In the genomic region with DNA sequence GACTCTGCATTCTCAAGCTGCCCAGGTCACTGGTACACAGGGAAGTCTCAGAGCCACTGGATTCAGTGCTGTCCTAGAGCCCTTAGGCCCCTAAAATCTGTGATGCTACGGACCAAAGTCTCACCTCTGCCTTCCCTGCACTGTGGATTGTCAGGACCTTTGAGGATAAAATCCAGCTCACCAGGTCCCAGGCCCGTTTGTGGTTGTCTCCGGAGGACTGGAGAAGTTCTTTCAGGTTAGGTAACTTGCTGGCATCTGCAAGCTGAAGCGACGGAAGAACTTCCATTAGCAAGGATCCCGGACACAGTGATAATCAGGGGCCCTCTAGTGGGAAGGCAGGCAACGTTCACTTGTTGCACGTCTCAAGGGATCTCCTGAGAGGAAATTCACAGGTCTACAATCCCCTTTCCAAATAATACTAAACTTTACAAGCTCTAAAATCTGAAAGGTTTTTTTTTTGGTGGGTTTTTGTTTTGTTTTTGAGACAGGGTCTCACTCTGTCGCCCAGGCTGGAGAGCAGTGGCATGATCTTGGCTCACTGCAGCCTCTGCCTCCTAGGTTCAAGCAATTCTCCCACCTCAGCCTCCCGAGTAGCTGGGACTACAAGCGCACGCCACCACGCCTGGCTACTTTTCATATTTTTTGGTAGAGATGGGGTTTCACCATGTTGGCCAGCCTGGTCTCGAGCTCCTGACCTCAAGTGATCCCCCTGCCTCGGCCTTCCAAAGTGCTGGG, we compare ENCODE assay signal across 9 cellular contexts. TPM values are rescaled to one million over a fixed set of nuclear protein-coding genes. Genes with fewer than 3 reads are reported as not detected.
DNase-seq lines count a peak whose midpoint lies in the region; TF ChIP-seq lines count a peak whose summit lies in the region.
"Not testable (repeated sequence)": the region's sequence is repeated elsewhere in the genome, so short reads cannot be mapped to it uniquely, and the experiment has no call there.
"Had no signal": no experiment of that assay in that cellular context is flagged by ENCODE, and none has a peak within 500 bp of the region (broad histone marks: within the 10 kb centered on the region; RNA-seq: fewer than 3 reads in every experiment).

No MANE protein-coding gene starts in this region.

- H3K4me2 ChIP-seq in Loucy (ENCODE audit: low read depth, low read length, poor library complexity, severe bottlenecking): not testable (repeated sequence)

- H3K36me3 Mint-ChIP-seq in activated naive CD8-positive, alpha-beta T cell treated with anti-CD3 and anti-CD28 coated beads for 36 hours; progenitor cell of endocrine pancreas (ENCODE audit: insufficient read depth): not testable (repeated sequence)

- intact Hi-C loops in esophagus muscularis mucosa (cut with DNase I): loop anchor here (1.0 kb wide), 1 partner anchor 82 kb away; no protein-coding TSS in a partner anchor

- peak overlapping the region; percentile 64 to 74 (median 68) for H3K27ac ChIP-seq in esophagus muscularis mucosa (replicated peaks in 1 of 4)

- not testable (repeated sequence) for H4K20me1 ChIP-seq in Loucy (ENCODE audit: insufficient read depth, low read length, poor library complexity, severe bottlenecking)

- peaks cover 18% of the 10 kb centered on the region for H3K4me1 Mint-ChIP-seq in activated naive CD8-positive, alpha-beta T cell treated with anti-CD3 and anti-CD28 coated beads for 36 hours
- H3K4me1 Mint-ChIP-seq in progenitor cell of endocrine pancreas (ENCODE audit: low read depth): not testable (repeated sequence)

- H3K27ac Mint-ChIP-seq in activated naive CD8-positive, alpha-beta T cell treated with anti-CD3 and anti-CD28 coated beads for 36 hours; progenitor cell of endocrine pancreas: not testable (repeated sequence)

- not testable (repeated sequence) for TF ChIP-seq EP300 in esophagus muscularis mucosa (IDR thresholded peaks at IDR 0.05)

- H3K4me3 Mint-ChIP-seq in activated naive CD8-positive, alpha-beta T cell treated with anti-CD3 and anti-CD28 coated beads for 36 hours; progenitor cell of endocrine pancreas (ENCODE audit: low read depth): not testable (repeated sequence)

- WGBS in esophagus muscularis mucosa: 44% methylated on average over 15 of the region's 15 CpGs

- H3K79me2 ChIP-seq in Loucy (ENCODE audit: insufficient read depth, low read length): peaks cover 25% of the 10 kb centered on the region

- H3F3A ChIP-seq in Loucy (ENCODE audit: low read depth): not testable (repeated sequence)

- not testable (repeated sequence) for H3K9me2 ChIP-seq in Loucy (replicated peaks; ENCODE audit: low read depth, low read length)

- H2AFZ ChIP-seq in Loucy (ENCODE audit: low read length): not testable (repeated sequence)

- H3K4me3 ChIP-seq in GM06990 (replicated peaks; ENCODE audit: low read depth, low read length); Loucy (ENCODE audit: low read length, poor library complexity, severe bottlenecking); esophagus muscularis mucosa: not testable (repeated sequence)

- not testable (repeated sequence) for H3K9ac ChIP-seq in Loucy (ENCODE audit: low read depth, low read length, poor library complexity, severe bottlenecking)

- H3K36me3 ChIP-seq in GM06990 (ENCODE audit: control insufficient read depth, insufficient read depth, low read length): not testable (repeated sequence)
- peaks cover 33% of the 10 kb centered on the region; the same call in 1 of the 2 replicates for H3K36me3 ChIP-seq in Loucy (ENCODE audit: insufficient read depth, low read length)
- H3K36me3 ChIP-seq in esophagus muscularis mucosa: peaks cover 0 to 32% (median 19%) of the 10 kb centered on the region in 4 donors

- DNase-seq in A172 (ENCODE audit: low spot score) (peak; percentile 64), RKO (ENCODE audit: low spot score) (peak; percentile 72), esophagus muscularis mucosa (ENCODE audit: extremely low spot score) (peak; percentile 93), kidney glomerular epithelial cell (lab: John Stamatoyannopoulos, UW) (peak; percentile 68), progenitor cell of endocrine pancreas (ENCODE audit: low spot score, unreplicated experiment) (peak; percentile 28)
- DNase-seq in GM06990 (ENCODE audit: extremely low read depth, insufficient read length): not testable (repeated sequence)
- peak; percentile 22 for DNase-seq in activated naive CD8-positive, alpha-beta T cell treated with anti-CD3 and anti-CD28 coated beads for 36 hours

- TF ChIP-seq POLR2A in esophagus muscularis mucosa (IDR thresholded peaks at IDR 0.05; ENCODE audit: low read depth): not testable (repeated sequence)

- not testable (repeated sequence) for H3K9me3 Mint-ChIP-seq in activated naive CD8-positive, alpha-beta T cell treated with anti-CD3 and anti-CD28 coated beads for 36 hours; progenitor cell of endocrine pancreas (ENCODE audit: low read depth)

- TF ChIP-seq CTCF in GM06990 (IDR thresholded peaks at IDR 0.05; ENCODE audit: insufficient read depth, low read length, poor library complexity, severe bottlenecking) (peak; percentile 62), Loucy (conservative IDR thresholded peaks at IDR 0.05; ENCODE audit: low read length) (peak; percentile 61), esophagus muscularis mucosa (IDR thresholded peaks at IDR 0.05) (peak; percentile 77 to 89 (median 86)), progenitor cell of endocrine pancreas (IDR thresholded peaks at IDR 0.05; ENCODE audit: unreplicated experiment) (peak; percentile 83)

- H3K27me3 ChIP-seq in GM06990 (replicated peaks; ENCODE audit: control insufficient read depth, insufficient read depth, low read length); Loucy (ENCODE audit: insufficient read depth, low read length, poor library complexity, severe bottlenecking); esophagus muscularis mucosa: not testable (repeated sequence)

- H3K4me1 ChIP-seq in Loucy (ENCODE audit: insufficient read depth, low read length, poor library complexity, severe bottlenecking) (peaks cover 12% of the 10 kb centered on the region), esophagus muscularis mucosa (peaks cover 9 to 21% (median 12%) of the 10 kb centered on the region in 4 donors)

- not testable (repeated sequence) for H3K27me3 Mint-ChIP-seq in activated naive CD8-positive, alpha-beta T cell treated with anti-CD3 and anti-CD28 coated beads for 36 hours; progenitor cell of endocrine pancreas

- H3K9me3 ChIP-seq in Loucy (ENCODE audit: insufficient read depth, low read depth, low read length); esophagus muscularis mucosa: not testable (repeated sequence)

RNA-seq across cellular contexts. Expression of a gene that starts 15.7 kb away (rescaled TPM):
- total RNA-seq in A172 (2014; rRNA removed; shearing (Covaris generic)): 5.6 and 10.0 TPM in 2 replicates
- total RNA-seq in activated naive CD8-positive, alpha-beta T cell treated with anti-CD3 and anti-CD28 coated beads for 36 hours: 10 to 100 TPM; 15.5 to 16.4 TPM
- total RNA-seq in esophagus muscularis mucosa (10 to 100 TPM; 11.2 to 19.0 (median 14.6) TPM), progenitor cell of endocrine pancreas (10.5 and 12.6 TPM in 2 replicates)

RNA-seq across cellular contexts. Expression of a gene that starts 24.9 kb away (rescaled TPM):
- not detected in 2 replicates for total RNA-seq in A172 (2014; rRNA removed; shearing (Covaris generic))
- total RNA-seq in activated naive CD8-positive, alpha-beta T cell treated with anti-CD3 and anti-CD28 coated beads for 36 hours: not detected
- not detected for total RNA-seq in esophagus muscularis mucosa
- total RNA-seq in progenitor cell of endocrine pancreas: not detected in 2 replicates
- total RNA-seq: urinary bladder had no signal

RNA-seq across cellular contexts. Expression of a gene that starts 33.5 kb away (rescaled TPM):
- not detected in 2 replicates for total RNA-seq in A172 (2014; rRNA removed; shearing (Covaris generic))
- total RNA-seq in activated naive CD8-positive, alpha-beta T cell treated with anti-CD3 and anti-CD28 coated beads for 36 hours: 10 to 100 TPM in 1 of 2 experiments, not detected in 1; 11.6 TPM
- not detected for total RNA-seq in esophagus muscularis mucosa
- total RNA-seq in progenitor cell of endocrine pancreas: 41.3 and 48.7 TPM in 2 replicates

RNA-seq across cellular contexts. Expression of a gene that starts 59.7 kb away (rescaled TPM):
- total RNA-seq in A172 (2014; rRNA removed; shearing (Covaris generic)): not detected in 2 replicates
- not detected for total RNA-seq in activated naive CD8-positive, alpha-beta T cell treated with anti-CD3 and anti-CD28 coated beads for 36 hours
- 100 to 1,000 TPM in 2 of 4 donors, 10 to 100 TPM in 2; 40.4 to 166 (median 93.8) TPM for total RNA-seq in esophagus muscularis mucosa
- total RNA-seq in progenitor cell of endocrine pancreas: 0.22 and 0.29 TPM in 2 replicates
